In genomic region chr6:128173290-128173689, GRCh38 we compare ENCODE assay signal across 23 cellular contexts.
"Had no signal": no experiment of that assay in that cellular context is flagged by ENCODE, and none has a peak within 500 bp of the region (broad histone marks: within the 10 kb centered on the region; RNA-seq: fewer than 3 reads in every experiment).

No MANE protein-coding gene starts in this region.

- DNase-seq: activated B cell treated with CpG ODN at 0.5 μM for 24 hours; activated CD4-positive, alpha-beta T cell treated with anti-CD3 and anti-CD28 coated beads for 36 hours; activated CD4-positive, alpha-beta T cell treated with anti-CD3 and anti-CD28 coated beads, Interleukin-2, amount 50 U/mL, for 4 hours; activated CD8-positive, alpha-beta memory T cell treated with anti-CD3 and anti-CD28 coated beads, Interleukin-2, amount 50 U/mL, for 48 hours; activated naive CD4-positive, alpha-beta T cell treated with Interleukin-2 at 50 U/mL for 16 hours; activated naive CD8-positive, alpha-beta T cell treated with anti-CD3 and anti-CD28 coated beads for 36 hours; activated T-cell treated with anti-CD3 and anti-CD28 coated beads, Interleukin-2, amount 50 U/mL, for 48 hours; amniotic stem cell; caudate nucleus; dorsolateral prefrontal cortex; effector memory CD8-positive, alpha-beta T cell; foreskin fibroblast; hippocampal formation; left colon; naive thymus-derived CD8-positive, alpha-beta T cell; stimulated activated CD4-positive, alpha-beta T cell treated with anti-CD3 and anti-CD28 coated beads, Interleukin-15, amount 100 ng/mL, for 24 hours; stomach; SW 1271; T-helper 17 cell had no signal

- H3K4me3 Mint-ChIP-seq: activated B cell treated with CpG ODN at 0.5 μM for 24 hours; activated CD4-positive, alpha-beta T cell treated with anti-CD3 and anti-CD28 coated beads for 36 hours; activated naive CD8-positive, alpha-beta T cell treated with anti-CD3 and anti-CD28 coated beads for 36 hours; effector memory CD8-positive, alpha-beta T cell; naive thymus-derived CD8-positive, alpha-beta T cell; stimulated activated memory B cell treated with anti-CD40 and anti-IgM and Interleukin-4, amounts not matched to agents 10 μg/mL and 1 μg/mL and 100 μg/mL, for 72 hours; T-helper 17 cell had no signal

- H3K27ac Mint-ChIP-seq: activated B cell treated with CpG ODN at 0.5 μM for 24 hours; activated CD4-positive, alpha-beta T cell treated with anti-CD3 and anti-CD28 coated beads for 36 hours; activated naive CD8-positive, alpha-beta T cell treated with anti-CD3 and anti-CD28 coated beads for 36 hours; effector memory CD8-positive, alpha-beta T cell; naive thymus-derived CD8-positive, alpha-beta T cell; stimulated activated memory B cell treated with anti-CD40 and anti-IgM and Interleukin-4, amounts not matched to agents 10 μg/mL and 1 μg/mL and 100 μg/mL, for 72 hours; T-helper 17 cell had no signal

- H3K9me3 Mint-ChIP-seq: activated B cell treated with CpG ODN at 0.5 μM for 24 hours; activated naive CD8-positive, alpha-beta T cell treated with anti-CD3 and anti-CD28 coated beads for 36 hours; effector memory CD8-positive, alpha-beta T cell; naive thymus-derived CD8-positive, alpha-beta T cell; stimulated activated memory B cell treated with anti-CD40 and anti-IgM and Interleukin-4, amounts not matched to agents 10 μg/mL and 1 μg/mL and 100 μg/mL, for 72 hours had no signal

- H3K4me3 ChIP-seq: dorsolateral prefrontal cortex, smooth muscle cell, stomach, suprapubic skin, tibial nerve had no signal

- H3K27me3 ChIP-seq: dorsolateral prefrontal cortex, stomach, suprapubic skin, tibial nerve had no signal

- H3K4me1 Mint-ChIP-seq: activated B cell treated with CpG ODN at 0.5 μM for 24 hours; stimulated activated memory B cell treated with anti-CD40 and anti-IgM and Interleukin-4, amounts not matched to agents 10 μg/mL and 1 μg/mL and 100 μg/mL, for 72 hours had no signal

- H3K27ac ChIP-seq: dorsolateral prefrontal cortex, stomach, suprapubic skin, tibial nerve had no signal

- H3K36me3 Mint-ChIP-seq: stimulated activated memory B cell treated with anti-CD40 and anti-IgM and Interleukin-4, amounts not matched to agents 10 μg/mL and 1 μg/mL and 100 μg/mL, for 72 hours had no signal

- H3K27me3 Mint-ChIP-seq: activated B cell treated with CpG ODN at 0.5 μM for 24 hours; activated CD4-positive, alpha-beta T cell treated with anti-CD3 and anti-CD28 coated beads for 36 hours; activated naive CD8-positive, alpha-beta T cell treated with anti-CD3 and anti-CD28 coated beads for 36 hours; effector memory CD8-positive, alpha-beta T cell; naive thymus-derived CD8-positive, alpha-beta T cell; stimulated activated memory B cell treated with anti-CD40 and anti-IgM and Interleukin-4, amounts not matched to agents 10 μg/mL and 1 μg/mL and 100 μg/mL, for 72 hours; T-helper 17 cell had no signal

- H3K36me3 ChIP-seq: stomach, suprapubic skin, tibial nerve had no signal

- H3K9me3 ChIP-seq: stomach, suprapubic skin, tibial nerve had no signal

- H3K4me1 ChIP-seq: suprapubic skin, tibial nerve had no signal

- H3K4me2 ChIP-seq: smooth muscle cell had no signal
